Comparison of ENCODE assay signal across 8 cellular contexts in genomic region chr14:102900631-102901571, GRCh38. TPM values are rescaled to one million over a fixed set of nuclear protein-coding genes. Genes with fewer than 3 reads are reported as not detected.
DNase-seq lines count a peak whose midpoint lies in the region; ATAC-seq and TF ChIP-seq lines count a peak whose summit lies in the region.

No MANE protein-coding gene starts in this region.

- H3K4me3 ChIP-seq in left lung = no peak overlapping the region
- no peak overlapping the region for H3K4me3 ChIP-seq in trophoblast cell (ENCODE audit: low read depth, low read length)

- no CpG with 5 or more reads among the region's 39 CpGs for WGBS in trophoblast cell (ENCODE audit: extremely low coverage, insufficient coverage, insufficient read length)

- H3K27me3 ChIP-seq in left lung (no peaks in the 10 kb centered on the region), trophoblast cell (ENCODE audit: insufficient read depth, low read length) (no peaks in the 10 kb centered on the region), foreskin keratinocyte (no peaks in the 10 kb centered on the region)

- TF ChIP-seq POLR2A in GM18505 (IDR thresholded peaks at IDR 0.05; ENCODE audit: borderline replicate concordance, extremely low read depth, insufficient read depth, insufficient read length) = no peak

- no peak overlapping the region for H4K91ac ChIP-seq in trophoblast cell (ENCODE audit: low read depth, low read length)

- H2AK5ac ChIP-seq in trophoblast cell (ENCODE audit: low read length) = no peak overlapping the region

- ATAC-seq in GM18505 (IDR thresholded peaks at IDR 0.05; ENCODE audit: unreplicated experiment) = peak; percentile 46
- ATAC-seq in GM21381 (IDR thresholded peaks at IDR 0.05; ENCODE audit: unreplicated experiment) = peak; percentile 60
- ATAC-seq in HG03439 (IDR thresholded peaks at IDR 0.05; ENCODE audit: unreplicated experiment) = peak; percentile 52
- ATAC-seq in left lung = peak; percentile 31
- ATAC-seq in omental fat pad (ENCODE audit: low FRiP score) = no peak
- no peak for ATAC-seq in foreskin keratinocyte

- H3K4me1 ChIP-seq in left lung (peaks cover 8 to 10% of the 10 kb centered on the region in 2 donors), trophoblast cell (ENCODE audit: control insufficient read depth in 1 of 2, insufficient read depth in 2 of 2, low read length in 2 of 2) (no peaks in the 10 kb centered on the region), foreskin keratinocyte (no peaks in the 10 kb centered on the region)

- no peak overlapping the region for H3K4me2 ChIP-seq in trophoblast cell (ENCODE audit: low read length)

- H3K9me3 ChIP-seq in left lung (no peaks in the 10 kb centered on the region), trophoblast cell (ENCODE audit: insufficient read depth, low read depth, low read length) (peaks cover 3% of the 10 kb centered on the region)

- no peaks in the 10 kb centered on the region for H3K79me2 ChIP-seq in trophoblast cell (ENCODE audit: control insufficient read depth, insufficient read depth, low read length, poor library complexity)

- H3K79me1 ChIP-seq in trophoblast cell (ENCODE audit: low read length) = no peaks in the 10 kb centered on the region

- no peak overlapping the region for H3K14ac ChIP-seq in trophoblast cell (ENCODE audit: low read length)

- H3K27ac ChIP-seq in left lung = peak overlapping the region in 1 of 2 donors; percentile 48
- no peak overlapping the region for H3K27ac ChIP-seq in trophoblast cell (ENCODE audit: low read depth, low read length)
- no peak overlapping the region for H3K27ac ChIP-seq in foreskin keratinocyte

- no peak overlapping the region for H3K23ac ChIP-seq in trophoblast cell (ENCODE audit: low read length)

- intact Hi-C loops in left lung (cut with DNase I) = no loop called here

- H3K9ac ChIP-seq in trophoblast cell (ENCODE audit: low read length) = no peak overlapping the region

- no peak overlapping the region for H2BK5ac ChIP-seq in trophoblast cell (ENCODE audit: low read depth, low read length, poor library complexity)

- no peak overlapping the region for H4K8ac ChIP-seq in trophoblast cell (ENCODE audit: low read depth, low read length)

- H4K12ac ChIP-seq in trophoblast cell (ENCODE audit: low read depth, low read length) = no peak overlapping the region

- no peak overlapping the region for H3K4ac ChIP-seq in trophoblast cell (ENCODE audit: low read depth, low read length)

- H2BK12ac ChIP-seq in trophoblast cell (ENCODE audit: low read length) = no peak overlapping the region

- DNase-seq in left lung (no peak), trophoblast cell (no peak), omental fat pad (ENCODE audit: low spot score) (no peak), foreskin keratinocyte (no peak)
- no peak for DNase-seq in activated CD4-positive, CD25-positive, alpha-beta regulatory T cell treated with anti-CD3 and anti-CD28 coated beads, Interleukin-2, amount 50 U/mL, for 72 hours

- H2BK120ac ChIP-seq in trophoblast cell (ENCODE audit: insufficient read depth, low read length, poor library complexity) = no peak overlapping the region

- H3K18ac ChIP-seq in trophoblast cell (ENCODE audit: low read length) = no peak overlapping the region

- TF ChIP-seq CTCF in left lung (IDR thresholded peaks at IDR 0.05) (no peak), omental fat pad (IDR thresholded peaks at IDR 0.05) (no peak), foreskin keratinocyte (conservative IDR thresholded peaks at IDR 0.05) (no peak)

- no peak overlapping the region for H2AFZ ChIP-seq in trophoblast cell (ENCODE audit: insufficient read depth, low read length, poor library complexity)

- peaks cover 0 to 79% of the 10 kb centered on the region in 2 donors for H3K36me3 ChIP-seq in left lung
- peaks cover 14 to 17% of the 10 kb centered on the region in 2 experiments for H3K36me3 ChIP-seq in trophoblast cell (ENCODE audit: control insufficient read depth in 1 of 2, insufficient read depth in 2 of 2, low read length in 2 of 2)

RNA-seq across cellular contexts. Expression of gene AMN, which starts 21.6 kb away (rescaled TPM):
- total RNA-seq in left lung = 10 to 100 TPM; 16.9 to 23.2 TPM
- polyA plus RNA-seq in trophoblast cell (2013) = 0.66 and 0.89 TPM in 2 replicates
- total RNA-seq in omental fat pad = 1 to 10 TPM in 2 of 4 donors, under 1 TPM in 2; 0.72 to 2.7 (median 1.7) TPM
- 0.44 and 0.63 TPM in 2 replicates for total RNA-seq in foreskin keratinocyte
- polyA plus RNA-seq in foreskin keratinocyte = 0.56 and 0.77 TPM in 2 replicates

Comparison
In these comparisons a context has a peak if more than half of its experiments do, and no peak if none do; other contexts are left out.
1. ATAC-seq: peak in GM18505 (single experiment), GM21381 (single experiment), HG03439 (single experiment) and left lung (single experiment); none in omental fat pad (single experiment) and foreskin keratinocyte (single experiment).
2. RNA of gene AMN, which starts 21.6 kb away (total RNA-seq): 16.9 to 23.2 TPM in left lung; 0.72 to 2.7 TPM in omental fat pad and 0.44 to 0.63 TPM in foreskin keratinocyte; every median in the first group is over 4 times any median in the second.